19 cellular contexts compared by ENCODE assay signal in the genomic region with DNA sequence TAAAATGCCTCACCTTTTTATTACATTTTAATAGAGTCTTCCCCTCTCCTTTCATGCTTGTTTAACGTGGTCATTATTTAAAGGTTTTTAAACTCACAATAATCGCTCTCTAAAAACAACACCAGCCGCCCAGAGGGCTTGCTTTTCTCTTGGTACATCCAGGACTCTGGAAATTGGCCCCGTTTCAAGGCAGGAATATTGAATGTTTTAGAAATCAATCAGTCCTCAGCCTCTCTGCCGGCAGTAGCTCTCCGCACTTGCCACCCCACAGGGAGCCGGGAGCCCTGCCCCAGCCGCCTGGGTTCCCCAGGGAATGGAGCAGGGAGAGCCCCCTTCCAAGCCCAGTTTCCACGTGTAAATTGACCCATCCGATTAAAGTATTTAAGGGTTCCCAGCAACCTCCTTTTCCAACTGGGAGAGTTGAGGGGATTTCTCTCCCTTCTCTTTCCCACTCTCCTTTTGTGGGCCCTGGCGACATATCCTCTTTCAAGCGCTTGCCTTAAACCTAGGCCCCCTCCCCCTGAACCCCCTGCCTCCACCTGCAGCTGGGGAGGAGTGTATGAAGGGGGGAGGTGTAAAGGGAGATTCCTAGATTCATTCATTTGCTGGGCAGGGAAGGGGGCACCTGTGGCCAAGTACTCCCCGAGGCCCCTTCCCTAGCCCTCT. TPM values are rescaled to one million over a fixed set of nuclear protein-coding genes. Genes with fewer than 3 reads are reported as not detected.
DNase-seq lines count a peak whose midpoint lies in the region; ATAC-seq and TF ChIP-seq lines count a peak whose summit lies in the region.
"Had no signal": no experiment of that assay in that cellular context is flagged by ENCODE, and none has a peak within 500 bp of the region (broad histone marks: within the 10 kb centered on the region; RNA-seq: fewer than 3 reads in every experiment).

No MANE protein-coding gene starts in this region.

- intact Hi-C loops in left ventricle myocardium superior (cut with micrococcal nuclease) = loop anchor here (10.0 kb wide), 1 partner anchor 169 kb away; no protein-coding TSS in a partner anchor

- H3K4me1 Mint-ChIP-seq in activated T-cell treated with anti-CD3 and anti-CD28 coated beads, Interleukin-2, amount 50 U/mL, for 72 hours (ENCODE audit: low read depth) = peaks cover 21% of the 10 kb centered on the region
- H3K4me1 Mint-ChIP-seq in naive B cell (peaks cover 27 to 44% (median 34%) of the 10 kb centered on the region in 3 donors), HFFc6 (ENCODE audit: low read depth) (peaks cover 11% of the 10 kb centered on the region)

- ATAC-seq in activated T-cell treated with anti-CD3 and anti-CD28 coated beads, Interleukin-2, amount 50 U/mL, for 72 hours (replicated peaks in 1 of 2) = no peak
- ATAC-seq in naive B cell (ENCODE audit: low read depth in 2 of 2) (no peak), left ventricle myocardium superior (no peak)
- ATAC-seq: A549, upper lobe of right lung had no signal

- no peak for DNase-seq in activated T-cell treated with anti-CD3 and anti-CD28 coated beads, Interleukin-2, amount 50 U/mL, for 72 hours
- DNase-seq in activated T-cell treated with anti-CD3 and anti-CD28 coated beads, Interleukin-2, amount 50 U/mL, for 1 hour = no peak
- DNase-seq in coronary artery (ENCODE audit: low spot score) (peak; percentile 41), naive B cell (no peak), kidney tubule cell (ENCODE audit: low spot score) (no peak), NCI-H2107 treated with DMSO at 0.1 percent for 48 hours (lab: John Stamatoyannopoulos, UW; ENCODE audit: unreplicated experiment) (no peak), left ventricle myocardium superior (no peak), HFFc6 (no peak)
- DNase-seq: Karpas-422; NCI-H1048; NCI-H1930; stimulated activated CD4-positive, alpha-beta T cell treated with anti-CD3 and anti-CD28 coated beads, Interleukin-1b, Interleukin-23, amount 100 ng/mL, for 48 hours; SW 1271 had no signal

- H3K36me3 Mint-ChIP-seq in activated T-cell treated with anti-CD3 and anti-CD28 coated beads, Interleukin-2, amount 50 U/mL, for 72 hours (ENCODE audit: insufficient read depth in 2 of 2) = peaks cover 4 to 5% of the 10 kb centered on the region in 2 donors
- no peaks in the 10 kb centered on the region for H3K36me3 Mint-ChIP-seq in naive B cell
- no peaks in the 10 kb centered on the region for H3K36me3 Mint-ChIP-seq in HFFc6 (ENCODE audit: low read depth)

- H3K4me3 Mint-ChIP-seq in activated T-cell treated with anti-CD3 and anti-CD28 coated beads, Interleukin-2, amount 50 U/mL, for 72 hours = peak overlapping the region; percentile 41 to 62
- H3K4me3 Mint-ChIP-seq in naive B cell (peak overlapping the region in 6 of 8 donors; percentile 52 to 76 (median 64)), HFFc6 (no peak overlapping the region)

- TF ChIP-seq CTCF in coronary artery (IDR thresholded peaks at IDR 0.05) (no peak), HFFc6 (IDR thresholded peaks at IDR 0.05) (no peak)

- no peak overlapping the region for H3K4me3 ChIP-seq in coronary artery
- H3K4me3 ChIP-seq: A549, lung, upper lobe of right lung had no signal

- H3K9me3 Mint-ChIP-seq in activated T-cell treated with anti-CD3 and anti-CD28 coated beads, Interleukin-2, amount 50 U/mL, for 72 hours = no peaks in the 10 kb centered on the region
- H3K9me3 Mint-ChIP-seq in naive B cell = no peaks in the 10 kb centered on the region
- no peaks in the 10 kb centered on the region for H3K9me3 Mint-ChIP-seq in HFFc6
- H3K9me3 Mint-ChIP-seq: activated naive CD4-positive, alpha-beta T cell treated with anti-CD3 and anti-CD28 coated beads, Interleukin-2, amount 50 U/mL, for 24 hours; stimulated activated naive CD8-positive, alpha-beta T cell treated with anti-CD3 and anti-CD28 coated beads, Interleukin-15, Interleukin-2, amounts not matched to agents 100 ng/mL and 50 ng/mL, for 24 hours had no signal

- no peak overlapping the region for H3K27ac ChIP-seq in coronary artery
- H3K27ac ChIP-seq: A549, C4-2B, upper lobe of right lung had no signal

- peak overlapping the region; percentile 80 for H3K27ac Mint-ChIP-seq in activated T-cell treated with anti-CD3 and anti-CD28 coated beads, Interleukin-2, amount 50 U/mL, for 72 hours
- H3K27ac Mint-ChIP-seq in naive B cell = peak overlapping the region in 2 of 6 donors; percentile 43 to 65
- H3K27ac Mint-ChIP-seq in HFFc6 = no peak overlapping the region
- H3K27ac Mint-ChIP-seq: activated naive CD4-positive, alpha-beta T cell treated with anti-CD3 and anti-CD28 coated beads, Interleukin-2, amount 50 U/mL, for 24 hours; stimulated activated naive CD8-positive, alpha-beta T cell treated with anti-CD3 and anti-CD28 coated beads, Interleukin-15, Interleukin-2, amounts not matched to agents 100 ng/mL and 50 ng/mL, for 24 hours had no signal

- peaks cover 70% of the 10 kb centered on the region for H3K27me3 Mint-ChIP-seq in activated T-cell treated with anti-CD3 and anti-CD28 coated beads, Interleukin-2, amount 50 U/mL, for 72 hours (ENCODE audit: low read depth)
- H3K27me3 Mint-ChIP-seq in naive B cell (peaks cover 57 to 80% (median 76%) of the 10 kb centered on the region in 3 donors), HFFc6 (ENCODE audit: insufficient read depth) (peaks cover 47% of the 10 kb centered on the region)

RNA-seq across cellular contexts. Expression of a gene that starts 1.9 kb away (rescaled TPM):
- under 1 TPM; 0.43 to 0.49 TPM for total RNA-seq in activated T-cell treated with anti-CD3 and anti-CD28 coated beads, Interleukin-2, amount 50 U/mL, for 72 hours
- polyA plus RNA-seq in naive B cell (ENCODE audit: low read depth in 6 of 6) = not detected
- total RNA-seq in left ventricle myocardium superior = not detected
- total RNA-seq in HFFc6 (2021; fragmentation: NEBNext Ultra II Directional; extraction: Animal tissue kit (Norgen Biotek cat#: 25700)) = not detected
- total RNA-seq: lung had no signal

RNA-seq across cellular contexts. Expression of a gene that starts 9.2 kb away (rescaled TPM):
- 100 to 1,000 TPM in 1 of 2 donors, 10 to 100 TPM in 1; 94.5 to 113 TPM for total RNA-seq in activated T-cell treated with anti-CD3 and anti-CD28 coated beads, Interleukin-2, amount 50 U/mL, for 72 hours
- polyA plus RNA-seq in naive B cell (ENCODE audit: low read depth in 6 of 6) = 1 to 10 TPM; 2.0 to 5.4 (median 4.2) TPM
- 8.4 TPM for total RNA-seq in left ventricle myocardium superior
- 10 to 100 TPM; 51.8 to 64.6 (median 54.8) TPM for total RNA-seq in HFFc6 (2021; fragmentation: NEBNext Ultra II Directional; extraction: Animal tissue kit (Norgen Biotek cat#: 25700))

RNA-seq across cellular contexts. Expression of a gene that starts 44.2 kb away (rescaled TPM):
- 100 to 1,000 TPM; 165 to 170 TPM for total RNA-seq in activated T-cell treated with anti-CD3 and anti-CD28 coated beads, Interleukin-2, amount 50 U/mL, for 72 hours
- 10 to 100 TPM; 36.1 to 77.5 (median 61.2) TPM for polyA plus RNA-seq in naive B cell (ENCODE audit: low read depth in 6 of 6)
- total RNA-seq in left ventricle myocardium superior = 79.8 TPM
- total RNA-seq in HFFc6 (2021; fragmentation: NEBNext Ultra II Directional; extraction: Animal tissue kit (Norgen Biotek cat#: 25700)) = 10 to 100 TPM; 56.2 to 61.6 (median 59.1) TPM
